12 cellular contexts compared by ENCODE assay signal in genomic region chr2:159225025-159226016, GRCh38.
DNase-seq lines count a peak whose midpoint lies in the region; ATAC-seq and TF ChIP-seq lines count a peak whose summit lies in the region.
"Had no signal": no experiment of that assay in that cellular context is flagged by ENCODE, and none has a peak within 500 bp of the region (broad histone marks: within the 10 kb centered on the region; RNA-seq: fewer than 3 reads in every experiment).

No MANE protein-coding gene starts in this region.

- H3K27me3 ChIP-seq in GM23338 (ENCODE audit: insufficient read depth) (no peaks in the 10 kb centered on the region), left ventricle myocardium inferior (ENCODE audit: low read depth) (no peaks in the 10 kb centered on the region), trophoblast cell (ENCODE audit: insufficient read depth, low read length) (no peaks in the 10 kb centered on the region)

- H3K79me2 ChIP-seq in GM23338 (replicated peaks; ENCODE audit: insufficient read depth) (no peaks in the 10 kb centered on the region), trophoblast cell (ENCODE audit: control insufficient read depth, insufficient read depth, low read length, poor library complexity) (no peaks in the 10 kb centered on the region)

- H3F3A ChIP-seq in GM23338 (replicated peaks; ENCODE audit: low read depth) = no peaks in the 10 kb centered on the region

- no peak overlapping the region for H4K8ac ChIP-seq in trophoblast cell (ENCODE audit: low read depth, low read length)

- no peaks in the 10 kb centered on the region for H3K36me3 ChIP-seq in GM23338 (ENCODE audit: insufficient read depth)
- peaks cover 96% of the 10 kb centered on the region for H3K36me3 ChIP-seq in left ventricle myocardium inferior
- H3K36me3 ChIP-seq in trophoblast cell (ENCODE audit: control insufficient read depth in 1 of 2, insufficient read depth in 2 of 2, low read length in 2 of 2) = peaks cover 44 to 55% of the 10 kb centered on the region in 2 experiments

- no peak overlapping the region for H3K18ac ChIP-seq in trophoblast cell (ENCODE audit: low read length)

- H2BK120ac ChIP-seq in trophoblast cell (ENCODE audit: insufficient read depth, low read length, poor library complexity) = no peak overlapping the region

- H3K4me1 Mint-ChIP-seq in GM23338 = no peaks in the 10 kb centered on the region
- H3K4me1 Mint-ChIP-seq in activated naive CD4-positive, alpha-beta T cell treated with anti-CD3 and anti-CD28 coated beads for 36 hours (ENCODE audit: low read depth) = peaks cover 10% of the 10 kb centered on the region

- no peak overlapping the region for H2AFZ ChIP-seq in GM23338
- H2AFZ ChIP-seq in trophoblast cell (ENCODE audit: insufficient read depth, low read length, poor library complexity) = no peak overlapping the region

- no peak overlapping the region for H2AK5ac ChIP-seq in trophoblast cell (ENCODE audit: low read length)

- peaks cover 10% of the 10 kb centered on the region for H4K20me1 ChIP-seq in GM23338 (replicated peaks; ENCODE audit: insufficient read depth)

- no peaks in the 10 kb centered on the region for H3K4me1 ChIP-seq in GM23338 (ENCODE audit: insufficient read depth)
- H3K4me1 ChIP-seq in left ventricle myocardium inferior = peaks cover 78% of the 10 kb centered on the region
- H3K4me1 ChIP-seq in trophoblast cell (ENCODE audit: control insufficient read depth in 1 of 2, insufficient read depth in 2 of 2, low read length in 2 of 2) = no peaks in the 10 kb centered on the region

- CTCF ChIA-PET in activated naive CD4-positive, alpha-beta T cell treated with anti-CD3 and anti-CD28 coated beads for 36 hours (lab: Charles Lee) = no interaction called here

- H4K91ac ChIP-seq in trophoblast cell (ENCODE audit: low read depth, low read length) = no peak overlapping the region

- H3K14ac ChIP-seq in trophoblast cell (ENCODE audit: low read length) = no peak overlapping the region

- peaks cover 8% of the 10 kb centered on the region; the same call in 2 of the 3 replicates for H3K36me3 Mint-ChIP-seq in GM23338 (ENCODE audit: low read depth)
- H3K36me3 Mint-ChIP-seq in activated naive CD4-positive, alpha-beta T cell treated with anti-CD3 and anti-CD28 coated beads for 36 hours (ENCODE audit: low read depth) = no peaks in the 10 kb centered on the region

- no peak overlapping the region for H3K27ac Mint-ChIP-seq in GM23338
- H3K27ac Mint-ChIP-seq in activated naive CD4-positive, alpha-beta T cell treated with anti-CD3 and anti-CD28 coated beads for 36 hours = no peak overlapping the region

- no CpG with 5 or more reads among the region's 26 CpGs for WGBS in trophoblast cell (ENCODE audit: extremely low coverage, insufficient coverage, insufficient read length)

- H3K4me3 ChIP-seq in GM23338 = no peak overlapping the region
- no peak overlapping the region for H3K4me3 ChIP-seq in left ventricle myocardium inferior
- peak overlapping the region; percentile 13 for H3K4me3 ChIP-seq in trophoblast cell (ENCODE audit: low read depth, low read length)

- H3K9me3 ChIP-seq in left ventricle myocardium inferior (replicated peaks) (no peaks in the 10 kb centered on the region), trophoblast cell (ENCODE audit: insufficient read depth, low read depth, low read length) (no peaks in the 10 kb centered on the region)

- no peaks in the 10 kb centered on the region for H3K9me2 ChIP-seq in GM23338 (ENCODE audit: insufficient read depth)

- ATAC-seq in GM23338 (peak; percentile 24; the same call in 2 of the 3 replicates), HG02759 (IDR thresholded peaks at IDR 0.05; ENCODE audit: unreplicated experiment) (no peak), HG03457 (IDR thresholded peaks at IDR 0.05; ENCODE audit: unreplicated experiment) (no peak)

- no peak for TF ChIP-seq CTCF in GM23338 (conservative IDR thresholded peaks at IDR 0.05; ENCODE audit: low read depth in 2 of 2)
- TF ChIP-seq CTCF in left ventricle myocardium inferior (IDR thresholded peaks at IDR 0.05; ENCODE audit: borderline replicate concordance) = no peak

- H4K12ac ChIP-seq in trophoblast cell (ENCODE audit: low read depth, low read length) = no peak overlapping the region

- no peak overlapping the region for H3K9ac ChIP-seq in trophoblast cell (ENCODE audit: low read length)

- DNase-seq in GM23338 (ENCODE audit: low spot score) (no peak), NCI-H748 (lab: John Stamatoyannopoulos, UW; ENCODE audit: unreplicated experiment) (peak; percentile 80), left ventricle myocardium inferior (peak; percentile 57), trophoblast cell (no peak), DMS 273 (lab: John Stamatoyannopoulos, UW; ENCODE audit: unreplicated experiment) (no peak)
- DNase-seq in activated naive CD4-positive, alpha-beta T cell treated with anti-CD3 and anti-CD28 coated beads for 36 hours = no peak
- DNase-seq: effector CD8-positive, alpha-beta T cell; NCI-H524 treated with DMSO at 0.1 percent for 48 hours; SIG-M5; substantia nigra had no signal

- no peak overlapping the region for H3K27ac ChIP-seq in GM23338 (ENCODE audit: low read depth)
- peak overlapping the region; percentile 79 for H3K27ac ChIP-seq in left ventricle myocardium inferior (replicated peaks)
- no peak overlapping the region for H3K27ac ChIP-seq in trophoblast cell (ENCODE audit: low read depth, low read length)

- H3K79me1 ChIP-seq in trophoblast cell (ENCODE audit: low read length) = no peaks in the 10 kb centered on the region

- no peak overlapping the region for H2BK12ac ChIP-seq in trophoblast cell (ENCODE audit: low read length)

- no peak overlapping the region for H3K4ac ChIP-seq in trophoblast cell (ENCODE audit: low read depth, low read length)

- H3K27me3 Mint-ChIP-seq in GM23338 (ENCODE audit: insufficient read depth, low read depth, poor library complexity) = peaks cover 7% of the 10 kb centered on the region
- no peaks in the 10 kb centered on the region for H3K27me3 Mint-ChIP-seq in activated naive CD4-positive, alpha-beta T cell treated with anti-CD3 and anti-CD28 coated beads for 36 hours (ENCODE audit: low read depth)

- intact Hi-C loops in left ventricle myocardium inferior (cut with micrococcal nuclease) = no loop called here
- intact Hi-C loops in activated naive CD4-positive, alpha-beta T cell treated with anti-CD3 and anti-CD28 coated beads for 36 hours (cut with micrococcal nuclease) = no loop called here

- H3K4me2 ChIP-seq in GM23338 = no peak overlapping the region
- H3K4me2 ChIP-seq in trophoblast cell (ENCODE audit: low read length) = no peak overlapping the region

- H2BK5ac ChIP-seq in trophoblast cell (ENCODE audit: low read depth, low read length, poor library complexity) = no peak overlapping the region

- H3K23ac ChIP-seq in trophoblast cell (ENCODE audit: low read length) = no peak overlapping the region

- no peak overlapping the region for H3K4me3 Mint-ChIP-seq in GM23338
- H3K4me3 Mint-ChIP-seq in activated naive CD4-positive, alpha-beta T cell treated with anti-CD3 and anti-CD28 coated beads for 36 hours = no peak overlapping the region

- no peaks in the 10 kb centered on the region for H3K9me3 Mint-ChIP-seq in GM23338
- H3K9me3 Mint-ChIP-seq in activated naive CD4-positive, alpha-beta T cell treated with anti-CD3 and anti-CD28 coated beads for 36 hours = no peaks in the 10 kb centered on the region

TF ChIP-seq in GM23338, 12 proteins besides CTCF, POLR2A, EP300 and RAD21 (continues in another document):
- TF ChIP-seq STAT1 (IDR thresholded peaks at IDR 0.05; ENCODE audit: unreplicated experiment) (no peak), JUNB (IDR thresholded peaks at IDR 0.05; ENCODE audit: unreplicated experiment) (no peak), EZH2 (IDR thresholded peaks at IDR 0.05; ENCODE audit: low read depth, unreplicated experiment) (no peak), ZNF114 (CRISPR knock-in tag; IDR thresholded peaks at IDR 0.05) (no peak)

Comparison
In these comparisons a context has a peak if more than half of its experiments do, and no peak if none do; other contexts are left out.
1. DNase-seq: peak in NCI-H748 (single experiment) and left ventricle myocardium inferior (single experiment); none in GM23338 (single experiment), trophoblast cell (0 of 2), activated naive CD4-positive, alpha-beta T cell treated with anti-CD3 and anti-CD28 coated beads for 36 hours (single experiment) and DMS 273 (single experiment).